9 cellular contexts compared by ENCODE assay signal in genomic region chr17:44331249-44331760, GRCh38. TPM values are rescaled to one million over a fixed set of nuclear protein-coding genes. Genes with fewer than 3 reads are reported as not detected.
DNase-seq lines count a peak whose midpoint lies in the region; ATAC-seq and TF ChIP-seq lines count a peak whose summit lies in the region.
"Had no signal": no experiment of that assay in that cellular context is flagged by ENCODE, and none has a peak within 500 bp of the region (broad histone marks: within the 10 kb centered on the region; RNA-seq: fewer than 3 reads in every experiment).

No MANE protein-coding gene starts in this region.

- H3K36me3 Mint-ChIP-seq in activated T-cell treated with anti-CD3 and anti-CD28 coated beads, Interleukin-2, amount 50 U/mL, for 72 hours (ENCODE audit: insufficient read depth in 2 of 2) = no peaks in the 10 kb centered on the region
- no peaks in the 10 kb centered on the region for H3K36me3 Mint-ChIP-seq in nephron progenitor cell (ENCODE audit: low read depth)

- peaks cover 0 to 9% (median 4%) of the 10 kb centered on the region in 4 donors for H3K4me1 ChIP-seq in Peyer's patch
- no peaks in the 10 kb centered on the region for H3K4me1 ChIP-seq in fibroblast of lung (ENCODE audit: control insufficient read depth, extremely low read depth, insufficient read depth, low read length)

- ATAC-seq in activated T-cell treated with anti-CD3 and anti-CD28 coated beads, Interleukin-2, amount 50 U/mL, for 72 hours (replicated peaks in 1 of 2) = peak; percentile 42 to 50
- no peak for ATAC-seq in GM18517 (IDR thresholded peaks at IDR 0.05; ENCODE audit: unreplicated experiment)

- H3K4me3 ChIP-seq in Peyer's patch (no peak overlapping the region), fibroblast of lung (replicated peaks in 1 of 4; ENCODE audit: control extremely low read depth in 1 of 4, insufficient read depth in 1 of 4, low read depth in 3 of 4, low read length in 4 of 4) (no peak overlapping the region)

- TF ChIP-seq CTCF in LNCAP (IDR thresholded peaks at IDR 0.05) (peak; percentile 61), Peyer's patch (IDR thresholded peaks at IDR 0.05) (peak; percentile 76 to 89 (median 82)), fibroblast of lung (conservative IDR thresholded peaks at IDR 0.05 in 1 of 2, IDR thresholded peaks at IDR 0.05 in 1 of 2; ENCODE audit: low read depth in 1 of 2, low read length in 2 of 2) (peak; percentile 68 to 75), nephron progenitor cell (IDR thresholded peaks at IDR 0.05) (peak; percentile 80)

- no peak for TF ChIP-seq POLR2A in Peyer's patch (IDR thresholded peaks at IDR 0.05)

- H3K36me3 ChIP-seq in Peyer's patch = no peaks in the 10 kb centered on the region
- no peaks in the 10 kb centered on the region for H3K36me3 ChIP-seq in fibroblast of lung (ENCODE audit: control insufficient read depth, insufficient read depth, low read length)

- no peak overlapping the region for H3K4me2 ChIP-seq in fibroblast of lung (ENCODE audit: extremely low read depth, insufficient read depth, low read length)

- DNase-seq in DMS114 treated with DMSO at 0.1 percent for 48 hours (lab: John Stamatoyannopoulos, UW; ENCODE audit: unreplicated experiment) (peak; percentile 38), Peyer's patch (peak; percentile 57 to 92 (median 85)), fibroblast of lung (ENCODE audit: low read depth in 2 of 2) (peak; percentile 38 to 72), nephron progenitor cell (peak; percentile 77), ureter (ENCODE audit: low spot score) (peak; percentile 85)
- DNase-seq in activated T-cell treated with anti-CD3 and anti-CD28 coated beads, Interleukin-2, amount 50 U/mL, for 72 hours = peak; percentile 76 to 82

- H3K4me3 Mint-ChIP-seq in activated T-cell treated with anti-CD3 and anti-CD28 coated beads, Interleukin-2, amount 50 U/mL, for 72 hours = no peak overlapping the region
- H3K4me3 Mint-ChIP-seq in nephron progenitor cell = no peak overlapping the region
- H3K4me3 Mint-ChIP-seq: T-helper 1 cell treated with Interleukin-12 subunit alpha and Interleukin-12 subunit beta and Interleukin-4 antibody, amounts not matched to agents 30 μg/mL and 1 μg/mL, for 36 hours had no signal

- H3K27ac ChIP-seq in Peyer's patch = no peak overlapping the region
- H3K27ac ChIP-seq in fibroblast of lung (ENCODE audit: insufficient read depth, low read length) = no peak overlapping the region

- peaks cover 14% of the 10 kb centered on the region for H3K4me1 Mint-ChIP-seq in activated T-cell treated with anti-CD3 and anti-CD28 coated beads, Interleukin-2, amount 50 U/mL, for 72 hours (ENCODE audit: low read depth)
- H3K4me1 Mint-ChIP-seq in nephron progenitor cell = peaks cover 5% of the 10 kb centered on the region

- H3K9me3 Mint-ChIP-seq in activated T-cell treated with anti-CD3 and anti-CD28 coated beads, Interleukin-2, amount 50 U/mL, for 72 hours = no peaks in the 10 kb centered on the region
- H3K9me3 Mint-ChIP-seq in nephron progenitor cell = no peaks in the 10 kb centered on the region
- H3K9me3 Mint-ChIP-seq: T-helper 1 cell treated with Interleukin-12 subunit alpha and Interleukin-12 subunit beta and Interleukin-4 antibody, amounts not matched to agents 30 μg/mL and 1 μg/mL, for 36 hours had no signal

- H3K27ac Mint-ChIP-seq in activated T-cell treated with anti-CD3 and anti-CD28 coated beads, Interleukin-2, amount 50 U/mL, for 72 hours = no peak overlapping the region
- no peak overlapping the region for H3K27ac Mint-ChIP-seq in nephron progenitor cell
- H3K27ac Mint-ChIP-seq: T-helper 1 cell treated with Interleukin-12 subunit alpha and Interleukin-12 subunit beta and Interleukin-4 antibody, amounts not matched to agents 30 μg/mL and 1 μg/mL, for 36 hours had no signal

- H3K9me3 ChIP-seq in Peyer's patch (no peaks in the 10 kb centered on the region), fibroblast of lung (ENCODE audit: control insufficient read depth, insufficient read depth, low read depth, low read length) (no peaks in the 10 kb centered on the region)

- H4K20me1 ChIP-seq in fibroblast of lung (ENCODE audit: control insufficient read depth, extremely low read depth, insufficient read depth, low read length) = no peaks in the 10 kb centered on the region

- no peak overlapping the region for H2AFZ ChIP-seq in fibroblast of lung (ENCODE audit: low read length)

- no peaks in the 10 kb centered on the region for H3K27me3 ChIP-seq in Peyer's patch
- no peaks in the 10 kb centered on the region for H3K27me3 ChIP-seq in fibroblast of lung (ENCODE audit: control insufficient read depth, insufficient read depth, low read length)

- H3K27me3 Mint-ChIP-seq in activated T-cell treated with anti-CD3 and anti-CD28 coated beads, Interleukin-2, amount 50 U/mL, for 72 hours (ENCODE audit: low read depth) = no peaks in the 10 kb centered on the region
- H3K27me3 Mint-ChIP-seq in nephron progenitor cell (ENCODE audit: low read depth, poor library complexity) = peaks cover 19% of the 10 kb centered on the region

- H3K9ac ChIP-seq in fibroblast of lung (ENCODE audit: insufficient read depth, low read length) = no peak overlapping the region

- H3K79me2 ChIP-seq in fibroblast of lung (ENCODE audit: control insufficient read depth, insufficient read depth, low read length) = no peaks in the 10 kb centered on the region

RNA-seq across cellular contexts. Expression of gene SLC25A39, which starts 6.7 kb away (rescaled TPM):
- 100 to 1,000 TPM in 3 of 4 donors, 10 to 100 TPM in 1; 97.7 to 155 (median 129) TPM for total RNA-seq in Peyer's patch
- total RNA-seq in activated T-cell treated with anti-CD3 and anti-CD28 coated beads, Interleukin-2, amount 50 U/mL, for 72 hours = 10 to 100 TPM; 83.6 to 97.2 TPM
- total RNA-seq in fibroblast of lung = 47.0 and 70.2 TPM in 2 replicates
- polyA plus RNA-seq in fibroblast of lung = 35.3 and 61.1 TPM in 2 replicates
- 56.6 and 110 TPM in 2 replicates for polyA plus RNA-seq in fibroblast of lung (2012)
- 96.9 and 137 TPM in 2 replicates for polyA minus RNA-seq in fibroblast of lung (ENCODE audit: low replicate concordance)
- 135 TPM for total RNA-seq in ureter

RNA-seq across cellular contexts. Expression of gene GRN, which starts 13.8 kb away (rescaled TPM):
- total RNA-seq in Peyer's patch (100 to 1,000 TPM; 145 to 678 (median 492) TPM), fibroblast of lung (315 and 448 TPM in 2 replicates), ureter (341 TPM)
- total RNA-seq in activated T-cell treated with anti-CD3 and anti-CD28 coated beads, Interleukin-2, amount 50 U/mL, for 72 hours = 10 to 100 TPM; 57.8 to 58.7 TPM
- 146 and 151 TPM in 2 replicates for polyA plus RNA-seq in fibroblast of lung
- 262 and 290 TPM in 2 replicates for polyA plus RNA-seq in fibroblast of lung (2012)
- polyA minus RNA-seq in fibroblast of lung (ENCODE audit: low replicate concordance) = 305 and 324 TPM in 2 replicates

RNA-seq across cellular contexts. Expression of gene RUNDC3A, which starts 22.9 kb away (rescaled TPM):
- 10 to 100 TPM in 1 of 4 donors, 1 to 10 TPM in 2, under 1 TPM in 1; 0.88 to 14.9 (median 3.8) TPM for total RNA-seq in Peyer's patch
- 1 to 10 TPM in 1 of 2 donors, under 1 TPM in 1; 0.35 to 1.4 TPM for total RNA-seq in activated T-cell treated with anti-CD3 and anti-CD28 coated beads, Interleukin-2, amount 50 U/mL, for 72 hours
- under 0.01 TPM in 1 of 2 replicates, not detected in the other for total RNA-seq in fibroblast of lung
- polyA plus RNA-seq in fibroblast of lung = 0.05 TPM in 1 of 2 replicates, not detected in the other
- 0.07 and 0.12 TPM in 2 replicates for polyA plus RNA-seq in fibroblast of lung (2012)
- not detected in 2 replicates for polyA minus RNA-seq in fibroblast of lung (ENCODE audit: low replicate concordance)
- 1.3 TPM for total RNA-seq in ureter

RNA-seq across cellular contexts. Expression of gene FAM171A2, which starts 32.3 kb away (rescaled TPM):
- 1 to 10 TPM in 1 of 4 donors, under 1 TPM in 2, not detected in 1; 0.27 to 5.0 (median 0.88) TPM for total RNA-seq in Peyer's patch
- total RNA-seq in activated T-cell treated with anti-CD3 and anti-CD28 coated beads, Interleukin-2, amount 50 U/mL, for 72 hours = under 1 TPM; 0.14 to 0.41 TPM
- total RNA-seq in fibroblast of lung = 5.0 and 6.4 TPM in 2 replicates
- polyA plus RNA-seq in fibroblast of lung = 1.4 and 1.7 TPM in 2 replicates
- 3.9 and 4.6 TPM in 2 replicates for polyA plus RNA-seq in fibroblast of lung (2012)
- 2.3 and 2.4 TPM in 2 replicates for polyA minus RNA-seq in fibroblast of lung (ENCODE audit: low replicate concordance)
- 0.78 TPM for total RNA-seq in ureter

RNA-seq across cellular contexts. Expression of gene ITGA2B, which starts 58.1 kb away (rescaled TPM):
- total RNA-seq in Peyer's patch (1 to 10 TPM in 1 of 4 donors, not detected in 3; 2.5 TPM), fibroblast of lung (0.26 and 0.66 TPM in 2 replicates), ureter (1.1 TPM)
- total RNA-seq in activated T-cell treated with anti-CD3 and anti-CD28 coated beads, Interleukin-2, amount 50 U/mL, for 72 hours = 1 to 10 TPM; 2.1 to 3.2 TPM
- polyA plus RNA-seq in fibroblast of lung = 0.06 and 0.10 TPM in 2 replicates
- 0.13 and 0.31 TPM in 2 replicates for polyA plus RNA-seq in fibroblast of lung (2012)
- polyA minus RNA-seq in fibroblast of lung (ENCODE audit: low replicate concordance) = 0.43 and 4.1 TPM in 2 replicates
